ENCODE assay signal across 8 cellular contexts in genomic region chrX:57629438-57629837, GRCh38. TPM values are rescaled to one million over a fixed set of nuclear protein-coding genes. Genes with fewer than 3 reads are reported as not detected.
"Had no signal": no experiment of that assay in that cellular context is flagged by ENCODE, and none has a peak within 500 bp of the region (broad histone marks: within the 10 kb centered on the region; RNA-seq: fewer than 3 reads in every experiment).

No MANE protein-coding gene starts in this region.

RNA-seq across cellular contexts. Expression of gene NLRP2B, which starts 50.6 kb away (rescaled TPM):
- total RNA-seq: stomach, subcutaneous adipose tissue, suprapubic skin, testis, upper lobe of left lung, upper lobe of right lung, urinary bladder, vagina had no signal
- polyA plus RNA-seq: stomach, urinary bladder had no signal
